35 cellular contexts compared by ENCODE assay signal in the genomic region with DNA sequence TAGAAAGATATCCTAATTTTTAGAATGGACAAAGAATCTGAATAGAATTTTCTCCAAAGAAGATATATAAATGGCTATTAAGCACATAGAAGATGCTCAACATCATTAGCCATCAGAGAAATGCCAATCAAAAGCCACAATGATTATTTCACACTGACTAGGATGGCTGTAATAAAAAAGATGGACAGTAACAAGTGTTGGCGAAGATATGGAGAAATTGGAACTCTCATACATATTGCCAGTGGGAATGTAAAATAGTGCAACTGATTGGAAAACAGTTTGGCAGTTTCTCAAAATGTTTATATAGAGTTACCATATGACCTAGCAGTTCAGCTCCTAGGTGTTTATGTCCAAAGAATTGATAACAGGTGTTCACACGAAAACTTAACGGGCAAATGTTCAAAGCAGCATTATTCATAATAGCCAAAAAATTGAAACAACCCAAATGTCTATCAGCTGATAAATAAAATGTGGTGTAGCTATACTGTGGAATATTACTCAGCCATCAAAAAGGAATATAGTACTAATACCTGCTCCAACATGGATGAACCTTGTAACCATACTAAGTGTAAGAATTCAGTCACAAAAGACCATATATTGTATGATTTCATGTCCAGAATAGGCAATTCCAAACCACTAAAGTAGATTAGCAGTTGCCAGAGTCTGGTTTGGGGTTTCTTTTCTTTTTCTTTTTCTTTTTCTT. TPM values are rescaled to one million over a fixed set of nuclear protein-coding genes. Genes with fewer than 3 reads are reported as not detected.
"Had no signal": no experiment of that assay in that cellular context is flagged by ENCODE, and none has a peak within 500 bp of the region (broad histone marks: within the 10 kb centered on the region; RNA-seq: fewer than 3 reads in every experiment).

No MANE protein-coding gene starts in this region.

- ATAC-seq: activated CD4-positive, alpha-beta T cell treated with anti-CD3 and anti-CD28 coated beads for 36 hours; activated CD4-positive, CD25-positive, alpha-beta regulatory T cell treated with anti-CD3 and anti-CD28 coated beads, Interleukin-2, amount 50 U/mL, for 24 hours; activated CD8-positive, alpha-beta memory T cell treated with anti-CD3 and anti-CD28 coated beads, Interleukin-2, amount 10 ng/mL, durations not matched to agents 7 days and 5 days; activated CD8-positive, alpha-beta T cell treated with anti-CD3 and anti-CD28 coated beads, Interleukin-2, amount 10 ng/mL, durations not matched to agents 7 days and 5 days; activated naive CD8-positive, alpha-beta T cell treated with anti-CD3 and anti-CD28 coated beads, Interleukin-2, amount 50 U/mL, for 24 hours; WTC11 had no signal

- H3K9me3 ChIP-seq: ascending aorta had no signal

- H3K4me3 ChIP-seq: ascending aorta, cardiac muscle cell had no signal

- DNase-seq: activated CD4-positive, alpha-beta memory T cell treated with anti-CD3 and anti-CD28 coated beads, Interleukin-2, amount 10 ng/mL, durations not matched to agents 7 days and 5 days; activated CD4-positive, alpha-beta T cell treated with anti-CD3 and anti-CD28 coated beads for 1 hour; activated CD4-positive, alpha-beta T cell treated with anti-CD3 and anti-CD28 coated beads for 36 hours; activated CD4-positive, alpha-beta T cell treated with anti-CD3 and anti-CD28 coated beads for 48 hours; activated CD4-positive, alpha-beta T cell treated with anti-CD3 and anti-CD28 coated beads, Interleukin-2, amount 10 ng/mL, durations not matched to agents 7 days and 5 days; activated CD4-positive, alpha-beta T cell treated with anti-CD3 and anti-CD28 coated beads, Interleukin-2, amount 50 U/mL, for 48 hours; activated CD4-positive, CD25-positive, alpha-beta regulatory T cell; activated CD8-positive, alpha-beta memory T cell treated with anti-CD3 and anti-CD28 coated beads for 24 hours; activated CD8-positive, alpha-beta memory T cell treated with anti-CD3 and anti-CD28 coated beads, Interleukin-2, amount 10 ng/mL, durations not matched to agents 7 days and 5 days; activated CD8-positive, alpha-beta memory T cell treated with anti-CD3 and anti-CD28 coated beads, Interleukin-2, amount 50 U/mL, for 48 hours; activated CD8-positive, alpha-beta T cell treated with anti-CD3 and anti-CD28 coated beads, Interleukin-2, amount 10 ng/mL, durations not matched to agents 7 days and 5 days; activated effector memory CD4-positive, alpha-beta T cell treated with Interleukin-2 at 50 U/mL for 16 hours; activated gamma-delta T cell; activated naive CD4-positive, alpha-beta T cell treated with anti-CD3 and anti-CD28 coated beads, Interleukin-2, amount 10 ng/mL, durations not matched to agents 7 days and 5 days; activated naive CD4-positive, alpha-beta T cell treated with Interleukin-2 at 50 U/mL for 16 hours; activated naive CD8-positive, alpha-beta T cell treated with anti-CD3 and anti-CD28 coated beads, Interleukin-2, amount 10 ng/mL, durations not matched to agents 7 days and 5 days; activated naive CD8-positive, alpha-beta T cell treated with anti-CD3 and anti-CD28 coated beads, Interleukin-2, amount 50 U/mL, for 24 hours; activated T-cell treated with anti-CD3 and anti-CD28 coated beads, Interleukin-2, amount 50 U/mL, for 24 hours; activated T-cell treated with anti-CD3 and anti-CD28 coated beads, Interleukin-2, amount 50 U/mL, for 48 hours; amygdala; anterior cingulate cortex; caudate nucleus; cerebellar nuclear complex; T-helper 2 cell; T-helper 9 cell; WERI-Rb-1 had no signal

- H3K36me3 ChIP-seq: ascending aorta, cardiac muscle cell, WERI-Rb-1 had no signal

- H3K4me1 ChIP-seq: ascending aorta had no signal

- H3K27me3 ChIP-seq: ascending aorta, cardiac muscle cell had no signal

- H3K27ac ChIP-seq: ascending aorta, cardiac muscle cell, WERI-Rb-1 had no signal

- FAIRE-seq: bronchial epithelial cell, TTC549 had no signal

RNA-seq across cellular contexts. Expression of a gene that starts 29.7 kb away (rescaled TPM):
- total RNA-seq: activated CD4-positive, alpha-beta memory T cell treated with anti-CD3 and anti-CD28 coated beads, Interleukin-2, amount 10 ng/mL, durations not matched to agents 7 days and 5 days; activated CD4-positive, alpha-beta T cell treated with anti-CD3 and anti-CD28 coated beads, Interleukin-2, amount 10 ng/mL, durations not matched to agents 7 days and 5 days; activated CD8-positive, alpha-beta memory T cell treated with anti-CD3 and anti-CD28 coated beads, Interleukin-2, amount 10 ng/mL, durations not matched to agents 7 days and 5 days; activated CD8-positive, alpha-beta T cell treated with anti-CD3 and anti-CD28 coated beads, Interleukin-2, amount 10 ng/mL, durations not matched to agents 7 days and 5 days; activated naive CD8-positive, alpha-beta T cell treated with anti-CD3 and anti-CD28 coated beads, Interleukin-2, amount 10 ng/mL, durations not matched to agents 7 days and 5 days; activated T-helper 2 cell treated with anti-CD3 and anti-CD28 coated beads, Interferon-gamma antibody, Interleukin-2, Interleukin-4, amounts not matched to agents 10 μg/mL and 5 μg/mL and 100 μg/mL, durations not matched to agents 14 hours and 24 hours and 36 hours; ascending aorta; bronchial epithelial cell had no signal

RNA-seq across cellular contexts. Expression of a gene that starts 32.8 kb away (rescaled TPM):
- total RNA-seq: activated CD4-positive, alpha-beta memory T cell treated with anti-CD3 and anti-CD28 coated beads, Interleukin-2, amount 10 ng/mL, durations not matched to agents 7 days and 5 days; activated CD4-positive, alpha-beta T cell treated with anti-CD3 and anti-CD28 coated beads for 36 hours; activated CD4-positive, alpha-beta T cell treated with anti-CD3 and anti-CD28 coated beads, Interleukin-2, amount 10 ng/mL, durations not matched to agents 7 days and 5 days; activated CD8-positive, alpha-beta memory T cell treated with anti-CD3 and anti-CD28 coated beads, Interleukin-2, amount 10 ng/mL, durations not matched to agents 7 days and 5 days; activated CD8-positive, alpha-beta T cell treated with anti-CD3 and anti-CD28 coated beads, Interleukin-2, amount 10 ng/mL, durations not matched to agents 7 days and 5 days; activated naive CD8-positive, alpha-beta T cell treated with anti-CD3 and anti-CD28 coated beads, Interleukin-2, amount 10 ng/mL, durations not matched to agents 7 days and 5 days; activated T-helper 2 cell treated with anti-CD3 and anti-CD28 coated beads, Interferon-gamma antibody, Interleukin-2, Interleukin-4, amounts not matched to agents 10 μg/mL and 5 μg/mL and 100 μg/mL, durations not matched to agents 14 hours and 24 hours and 36 hours; bronchial epithelial cell; chondrocyte; WTC11 had no signal
- polyA plus RNA-seq: adipose tissue, cardiac muscle cell had no signal

RNA-seq across cellular contexts. Expression of a gene that starts 59.1 kb away (rescaled TPM):
- total RNA-seq: ascending aorta had no signal
- polyA plus RNA-seq: cardiac muscle cell had no signal
